Comparison of ENCODE assay signal across 25 cellular contexts in the genomic region with DNA sequence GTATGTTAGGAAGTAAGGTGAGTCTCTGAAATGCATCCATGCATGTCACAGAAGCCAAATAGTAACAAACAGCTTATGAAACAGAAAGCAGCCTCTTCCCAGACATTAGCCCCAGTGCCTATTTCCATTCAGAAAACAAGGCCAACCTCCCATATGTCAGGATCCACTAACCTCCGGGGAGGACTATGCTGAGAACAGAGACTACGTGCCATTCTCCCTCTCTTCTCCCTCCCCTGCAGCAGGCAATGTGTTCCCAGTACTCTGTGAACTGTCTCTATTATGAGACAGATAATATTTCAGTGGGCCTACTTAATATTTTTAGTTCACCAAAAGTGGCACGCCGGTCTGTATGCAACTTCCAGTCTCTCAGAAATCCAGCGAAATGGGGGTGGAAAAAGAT. TPM values are rescaled to one million over a fixed set of nuclear protein-coding genes. Genes with fewer than 3 reads are reported as not detected.
DNase-seq lines count a peak whose midpoint lies in the region; ATAC-seq and TF ChIP-seq lines count a peak whose summit lies in the region.
"Had no signal": no experiment of that assay in that cellular context is flagged by ENCODE, and none has a peak within 500 bp of the region (broad histone marks: within the 10 kb centered on the region; RNA-seq: fewer than 3 reads in every experiment).

No MANE protein-coding gene starts in this region.

- H3K27ac ChIP-seq in testis, result peak overlapping the region in 1 of 2 donors; percentile 53
- H3K27ac ChIP-seq: 22Rv1 had no signal

- H3K4me3 ChIP-seq in testis, result no peak overlapping the region
- no peak overlapping the region for H3K4me3 ChIP-seq in MG63

- no peak for TF ChIP-seq POLR2A in testis (IDR thresholded peaks at IDR 0.05)

- H3K27me3 ChIP-seq in testis (no peaks in the 10 kb centered on the region), MG63 (no peaks in the 10 kb centered on the region)

- no peak overlapping the region for H3K4me3 Mint-ChIP-seq in glutamatergic neuron (ENCODE audit: unreplicated experiment)
- H3K4me3 Mint-ChIP-seq: activated CD4-positive, alpha-beta memory T cell treated with anti-CD3 and anti-CD28 coated beads for 36 hours; activated naive CD8-positive, alpha-beta T cell treated with anti-CD3 and anti-CD28 coated beads, Interleukin-2, amount 50 U/mL, for 24 hours; effector memory CD8-positive, alpha-beta T cell; naive B cell; stimulated activated naive B cell treated with anti-CD40 and anti-IgM and Interleukin-4, amounts not matched to agents 10 μg/mL and 1 μg/mL and 100 μg/mL, for 72 hours had no signal

- DNase-seq in NCI-H2107 treated with DMSO at 0.1 percent for 48 hours (lab: John Stamatoyannopoulos, UW; ENCODE audit: unreplicated experiment), result peak; percentile 41
- DNase-seq in NCI-H2107 (lab: John Stamatoyannopoulos, UW), result no peak
- no peak for DNase-seq in glutamatergic neuron
- peak; percentile 3 for DNase-seq in occipital lobe (lab: John Stamatoyannopoulos, UW)
- peak; percentile 37 for DNase-seq in testis
- DNase-seq in MG63, result no peak
- no peak for DNase-seq in NCI-H2196 treated with DMSO at 0.1 percent for 48 hours (lab: John Stamatoyannopoulos, UW; ENCODE audit: unreplicated experiment)
- DNase-seq: activated CD4-positive, alpha-beta memory T cell treated with anti-CD3 and anti-CD28 coated beads for 36 hours; activated gamma-delta T cell; activated naive CD8-positive, alpha-beta T cell treated with anti-CD3 and anti-CD28 coated beads, Interleukin-2, amount 50 U/mL, for 24 hours; effector memory CD8-positive, alpha-beta T cell; naive B cell; NCI-H1105 treated with DMSO at 0.1 percent for 48 hours; small intestine; stimulated activated CD4-positive, alpha-beta T cell treated with anti-CD3 and anti-CD28 coated beads, Interleukin-2, amount 100 ng/mL, for 24 hours; stimulated activated naive B cell treated with anti-CD40 and anti-IgM and Interleukin-4, amounts not matched to agents 10 μg/mL and 1 μg/mL and 100 μg/mL, for 72 hours; T1000 had no signal

- H3K36me3 Mint-ChIP-seq in glutamatergic neuron (ENCODE audit: unreplicated experiment), result peaks cover 14% of the 10 kb centered on the region

- peaks cover 14% of the 10 kb centered on the region for H3K4me1 Mint-ChIP-seq in glutamatergic neuron (ENCODE audit: low read depth, unreplicated experiment)

- H3K4me1 ChIP-seq in testis, result peaks cover 27% of the 10 kb centered on the region

- peaks cover 2% of the 10 kb centered on the region for H3K27me3 Mint-ChIP-seq in glutamatergic neuron (ENCODE audit: unreplicated experiment)
- H3K27me3 Mint-ChIP-seq: activated naive CD8-positive, alpha-beta T cell treated with anti-CD3 and anti-CD28 coated beads, Interleukin-2, amount 50 U/mL, for 24 hours had no signal

- H3K9me3 Mint-ChIP-seq in glutamatergic neuron (ENCODE audit: unreplicated experiment), result peaks cover 9% of the 10 kb centered on the region
- H3K9me3 Mint-ChIP-seq: effector memory CD8-positive, alpha-beta T cell had no signal

- H3K27ac Mint-ChIP-seq in glutamatergic neuron (ENCODE audit: unreplicated experiment), result peak overlapping the region; percentile 4
- H3K27ac Mint-ChIP-seq: activated CD4-positive, alpha-beta memory T cell treated with anti-CD3 and anti-CD28 coated beads for 36 hours; activated naive CD8-positive, alpha-beta T cell treated with anti-CD3 and anti-CD28 coated beads, Interleukin-2, amount 50 U/mL, for 24 hours; effector memory CD8-positive, alpha-beta T cell; naive B cell; stimulated activated naive B cell treated with anti-CD40 and anti-IgM and Interleukin-4, amounts not matched to agents 10 μg/mL and 1 μg/mL and 100 μg/mL, for 72 hours had no signal

- ATAC-seq in GM19035 (IDR thresholded peaks at IDR 0.05; ENCODE audit: unreplicated experiment), result no peak
- ATAC-seq: activated naive CD8-positive, alpha-beta T cell treated with anti-CD3 and anti-CD28 coated beads, Interleukin-2, amount 50 U/mL, for 24 hours; effector memory CD8-positive, alpha-beta T cell; stimulated activated naive B cell treated with anti-CD40 and anti-IgM and Interleukin-4, amounts not matched to agents 10 μg/mL and 1 μg/mL and 100 μg/mL, for 72 hours had no signal

- H3K9me3 ChIP-seq in testis, result no peaks in the 10 kb centered on the region
- no peaks in the 10 kb centered on the region for H3K9me3 ChIP-seq in MG63

- no peak for TF ChIP-seq CTCF in glutamatergic neuron (IDR thresholded peaks at IDR 0.05; ENCODE audit: partially characterized antibody, unreplicated experiment)
- no peak for TF ChIP-seq CTCF in testis (IDR thresholded peaks at IDR 0.05)

- no peaks in the 10 kb centered on the region for H3K36me3 ChIP-seq in testis (ENCODE audit: low read depth, missing control alignments)
- no peaks in the 10 kb centered on the region for H3K36me3 ChIP-seq in MG63

- intact Hi-C loops in testis (cut with DNase I; ENCODE audit: low total_unique reads), result no loop called here

- 25 to 58% methylated on average over 5 of the region's 5 CpGs for WGBS in testis, 2 donors

RNA-seq across cellular contexts. Expression of a gene that starts 41.9 kb away (rescaled TPM):
- 28.8 TPM for total RNA-seq in glutamatergic neuron (ENCODE audit: unreplicated experiment)
- total RNA-seq in occipital lobe, result 45.7 TPM
- total RNA-seq in testis, result 10 to 100 TPM; 15.6 to 17.4 TPM
- polyA plus RNA-seq in testis (ENCODE audit: insufficient read depth, low read depth, low replicate concordance), result 30.0 TPM
- 0.13 TPM in 1 of 2 replicates, not detected in the other for total RNA-seq in MG63 (2014; rRNA removed; shearing (Covaris generic); ENCODE audit: low replicate concordance)

RNA-seq across cellular contexts. Expression of a gene that starts 53.8 kb away (rescaled TPM):
- total RNA-seq in glutamatergic neuron (ENCODE audit: unreplicated experiment) (not detected), occipital lobe (not detected), testis (1 to 10 TPM; 4.3 to 8.4 TPM)
- 4.7 TPM for polyA plus RNA-seq in testis (ENCODE audit: insufficient read depth, low read depth, low replicate concordance)
- not detected in 2 replicates for total RNA-seq in MG63 (2014; rRNA removed; shearing (Covaris generic); ENCODE audit: low replicate concordance)
- total RNA-seq: activated CD4-positive, alpha-beta memory T cell treated with anti-CD3 and anti-CD28 coated beads for 36 hours; esophagus mucosa; frontal cortex; H1; mesenteric fat pad; osteoblast had no signal
- polyA plus RNA-seq: H1, keratinocyte, small intestine had no signal

Comparison
In these comparisons a context has a peak if more than half of its experiments do, and no peak if none do; other contexts are left out.
1. DNase-seq: peak in NCI-H2107 treated with DMSO at 0.1 percent for 48 hours (single experiment), occipital lobe (single experiment) and testis (single experiment); none in NCI-H2107 (single experiment), glutamatergic neuron (single experiment), MG63 (single experiment) and NCI-H2196 treated with DMSO at 0.1 percent for 48 hours (single experiment).
2. RNA of a gene that starts 41.9 kb away (total RNA-seq): 45.7 TPM in occipital lobe (single experiment), 28.8 TPM in glutamatergic neuron (single experiment) and 15.6 to 17.4 TPM in testis; 0.13 TPM in MG63; every median in the first group is over 10 times any median in the second.